11 cellular contexts compared by ENCODE assay signal in genomic region chr10:70265032-70265689, GRCh38. TPM values are rescaled to one million over a fixed set of nuclear protein-coding genes. Genes with fewer than 3 reads are reported as not detected.
DNase-seq lines count a peak whose midpoint lies in the region; ATAC-seq, FAIRE-seq and TF ChIP-seq lines count a peak whose summit lies in the region.
"Had no signal": no experiment of that assay in that cellular context is flagged by ENCODE, and none has a peak within 500 bp of the region (broad histone marks: within the 10 kb centered on the region; RNA-seq: fewer than 3 reads in every experiment).

No MANE protein-coding gene starts in this region.

- no peaks in the 10 kb centered on the region for H4K20me1 ChIP-seq in HCT116 (ENCODE audit: insufficient read depth)

- no peak overlapping the region for H2AFZ ChIP-seq in HCT116 (ENCODE audit: low read depth, low read length, poor library complexity, severe bottlenecking)
- no peak overlapping the region for H2AFZ ChIP-seq in mesenchymal stem cell (ENCODE audit: low read depth, low read length)

- no peak overlapping the region for H3K4me3 Mint-ChIP-seq in Caco-2 (ENCODE audit: unreplicated experiment)
- no peak overlapping the region for H3K4me3 Mint-ChIP-seq in activated naive CD8-positive, alpha-beta T cell treated with anti-CD3 and anti-CD28 coated beads, Interleukin-2, amount 50 U/mL, for 24 hours
- H3K4me3 Mint-ChIP-seq: natural killer cell treated with Interleukin-12 subunit alpha and Interleukin-12 subunit beta and Interleukin-15 and Interleukin-18, amount 100 ng/mL, for 72 hours had no signal

- H3K9me2 ChIP-seq in HCT116 (ENCODE audit: insufficient read depth), result no peaks in the 10 kb centered on the region

- intact Hi-C loops in Caco-2 (cut with micrococcal nuclease; ENCODE audit: unreplicated experiment) (loop anchor here (1.0 to 2.0 kb wide), 7 partner anchors 32 to 122 kb away; partner anchors contain the start of gene PPA1), HCT116 (cut with micrococcal nuclease) (no loop called here), kidney (cut with DNase I) (no loop called here)

- BruUV-seq in Caco-2 (replicated peaks; lab: Mats Ljungman, UMichigan) (no TSS peak), HCT116 (replicated peaks; lab: Mats Ljungman, UMichigan) (no TSS peak)

- H2BK120ac ChIP-seq in mesenchymal stem cell (ENCODE audit: low read depth, low read length), result no peak overlapping the region

- no peak overlapping the region for H3K9ac ChIP-seq in HCT116 (ENCODE audit: low read length)
- H3K9ac ChIP-seq in kidney (ENCODE audit: low read length in 2 of 2), result no peak overlapping the region
- H3K9ac ChIP-seq in mesenchymal stem cell (ENCODE audit: low read length), result no peak overlapping the region

- no peak overlapping the region for H3K4ac ChIP-seq in mesenchymal stem cell (ENCODE audit: low read depth in 1 of 2, low read length in 2 of 2)

- no peak overlapping the region for H4K8ac ChIP-seq in mesenchymal stem cell (ENCODE audit: low read length)

- no peak overlapping the region for H3K23ac ChIP-seq in mesenchymal stem cell (ENCODE audit: low read length in 2 of 2)

- FAIRE-seq in kidney (lab: Jason Lieb, UNC), result no peak
- FAIRE-seq: TTC549 had no signal

- WGBS in mesenchymal stem cell, result 25% methylated on average over 6 of the region's 10 CpGs

- CTCF ChIA-PET in Caco-2 (lab: Charles Lee) (interaction anchor here (0.5 to 3.5 kb wide), 57 partner anchors 8 to 760 kb away, joined by 3 to 214 read pairs (median 5); partner anchors contain the start of genes EIF4EBP2, PPA1, SAR1A and TYSND1), HCT116 (lab: Charles Lee) (interaction anchor here (0.5 to 2.7 kb wide), 21 partner anchors 8 to 122 kb away, joined by 3 to 27 read pairs (median 4); partner anchors contain the start of genes PPA1 and TYSND1)

- H2AK5ac ChIP-seq in mesenchymal stem cell (ENCODE audit: low read length, severe bottlenecking), result no peak overlapping the region

- TF ChIP-seq CTCF in Caco-2 (IDR thresholded peaks at IDR 0.05; ENCODE audit: insufficient read depth in 1 of 2, low read depth in 1 of 2, low read length in 1 of 2, severe bottlenecking in 1 of 2, unreplicated experiment in 1 of 2) (peak; percentile 75 to 97), HCT116 (IDR thresholded peaks at IDR 0.05 in 2 of 3, conservative IDR thresholded peaks at IDR 0.05 in 1 of 3; ENCODE audit: borderline replicate concordance in 1 of 3, insufficient read depth in 1 of 3, low read depth in 2 of 3, low read length in 2 of 3) (peak; percentile 64 to 93 (median 70)), kidney (IDR thresholded peaks at IDR 0.05; ENCODE audit: borderline replicate concordance, extremely low read depth, insufficient read depth) (peak; percentile 13)

- H3K4me1 Mint-ChIP-seq in Caco-2 (ENCODE audit: low read depth, unreplicated experiment), result peaks cover 6% of the 10 kb centered on the region
- H3K4me1 Mint-ChIP-seq in activated naive CD8-positive, alpha-beta T cell treated with anti-CD3 and anti-CD28 coated beads, Interleukin-2, amount 50 U/mL, for 24 hours, result peaks cover 10% of the 10 kb centered on the region

- no peak for TF ChIP-seq POLR2A in HCT116 (IDR thresholded peaks at IDR 0.05; ENCODE audit: borderline replicate concordance, extremely low read depth, insufficient read depth, insufficient read length)

- H3K4me2 ChIP-seq in HCT116 (ENCODE audit: low read length) (0 out of 2 replicates have a peak overlapping the region, but pooled peaks have one; percentile 4), mesenchymal stem cell (ENCODE audit: low read length, poor library complexity, severe bottlenecking) (no peak overlapping the region)

- H3K27ac ChIP-seq in HCT116 (ENCODE audit: low read depth, low read length) (no peak overlapping the region), kidney (ENCODE audit: low read depth in 2 of 2, low read length in 2 of 2) (no peak overlapping the region), mesenchymal stem cell (ENCODE audit: low read length, poor library complexity, severe bottlenecking) (no peak overlapping the region)

- TF ChIP-seq RAD21 in HCT116 (IDR thresholded peaks at IDR 0.05; ENCODE audit: low read depth), result peak; percentile 91

- POLR2A ChIA-PET in Caco-2 (lab: Charles Lee) (interaction anchor here (0.8 to 1.6 kb wide), 4 partner anchors 32 to 119 kb away, joined by 3 to 21 read pairs (median 6); partner anchors contain the start of genes PPA1 and TYSND1), HCT116 (lab: Charles Lee) (interaction anchor here (1.0 to 1.2 kb wide), 3 partner anchors 32 to 99 kb away, joined by 3 to 4 read pairs (median 4); partner anchors contain the start of gene PPA1)

- DNase-seq in Caco-2, result peak; percentile 86 to 88
- peak; percentile 64 for DNase-seq in HCT116 (ENCODE audit: low read depth, low spot score)
- peak; percentile 51 for DNase-seq in SW480 (ENCODE audit: low spot score)
- DNase-seq in kidney, result no peak
- no peak for DNase-seq in mesenchymal stem cell
- DNase-seq in activated naive CD8-positive, alpha-beta T cell treated with anti-CD3 and anti-CD28 coated beads, Interleukin-2, amount 50 U/mL, for 24 hours, result no peak

- no peaks in the 10 kb centered on the region; the same call in 1 of the 2 replicates for H3K4me1 ChIP-seq in Caco-2
- H3K4me1 ChIP-seq in HCT116 (ENCODE audit: control insufficient read depth in 1 of 2, insufficient read depth in 2 of 2, low read length in 2 of 2), result peaks cover 5 to 26% of the 10 kb centered on the region in 2 experiments; a peak in 3 of 4 replicates
- H3K4me1 ChIP-seq in kidney (ENCODE audit: control insufficient read depth in 1 of 2, insufficient read depth in 1 of 2, low read depth in 1 of 2, low read length in 2 of 2), result no peaks in the 10 kb centered on the region
- peaks cover 6% of the 10 kb centered on the region for H3K4me1 ChIP-seq in mesenchymal stem cell (ENCODE audit: control insufficient read depth, insufficient read depth, low read depth, low read length)

- H3K36me3 Mint-ChIP-seq in Caco-2 (ENCODE audit: insufficient read depth, unreplicated experiment), result no peaks in the 10 kb centered on the region
- H3K36me3 Mint-ChIP-seq in activated naive CD8-positive, alpha-beta T cell treated with anti-CD3 and anti-CD28 coated beads, Interleukin-2, amount 50 U/mL, for 24 hours (ENCODE audit: low read depth), result peaks cover 4% of the 10 kb centered on the region

- RAD21 ChIA-PET in HCT116 (lab: Charles Lee; ENCODE audit: low non-redundant PET in 1 of 2, low total read pairs in 2 of 2, uncharacterized antibody in 2 of 2, unreplicated experiment in 2 of 2), result interaction anchor here (0.8 to 1.9 kb wide), 6 partner anchors 44 to 149 kb away, joined by 3 to 17 read pairs (median 4); no protein-coding TSS in a partner anchor

- H2BK12ac ChIP-seq in mesenchymal stem cell (ENCODE audit: low read length in 2 of 2), result peak overlapping the region in 1 of 2 experiments; percentile 73

- no peak overlapping the region for H3K14ac ChIP-seq in mesenchymal stem cell (ENCODE audit: low read length in 2 of 2)

- no peaks in the 10 kb centered on the region for H3K27me3 Mint-ChIP-seq in Caco-2 (ENCODE audit: insufficient read depth, unreplicated experiment)
- H3K27me3 Mint-ChIP-seq in activated naive CD8-positive, alpha-beta T cell treated with anti-CD3 and anti-CD28 coated beads, Interleukin-2, amount 50 U/mL, for 24 hours, result peaks cover 11% of the 10 kb centered on the region

- H2BK15ac ChIP-seq in mesenchymal stem cell (ENCODE audit: low read depth, poor library complexity, severe bottlenecking), result no peak overlapping the region

- H3K4me3 ChIP-seq in Caco-2 (ENCODE audit: low read depth, low read length), result no peak overlapping the region
- H3K4me3 ChIP-seq in HCT116 (replicated peaks in 1 of 2; ENCODE audit: low read depth in 1 of 2, low read length in 2 of 2), result no peak overlapping the region
- H3K4me3 ChIP-seq in kidney (ENCODE audit: low read length in 2 of 2), result no peak overlapping the region
- no peak overlapping the region for H3K4me3 ChIP-seq in mesenchymal stem cell (ENCODE audit: insufficient read depth in 1 of 2, low read depth in 1 of 2, low read length in 2 of 2)

- no peak overlapping the region for H2BK5ac ChIP-seq in mesenchymal stem cell (ENCODE audit: low read depth, low read length, poor library complexity, severe bottlenecking)

- no peak overlapping the region for H3K27ac Mint-ChIP-seq in Caco-2 (ENCODE audit: unreplicated experiment)
- no peak overlapping the region for H3K27ac Mint-ChIP-seq in activated naive CD8-positive, alpha-beta T cell treated with anti-CD3 and anti-CD28 coated beads, Interleukin-2, amount 50 U/mL, for 24 hours

- H3K9me3 ChIP-seq in Caco-2 (peaks cover 17% of the 10 kb centered on the region), HCT116 (ENCODE audit: control insufficient read depth in 1 of 2, insufficient read depth in 1 of 2, low read depth in 1 of 2, low read length in 2 of 2) (peaks cover 3 to 10% of the 10 kb centered on the region in 2 experiments; a peak in 2 of 4 replicates), kidney (ENCODE audit: control insufficient read depth in 1 of 2, low read length in 2 of 2) (no peaks in the 10 kb centered on the region), mesenchymal stem cell (ENCODE audit: control insufficient read depth, low read length) (peaks cover 13% of the 10 kb centered on the region)

- peak overlapping the region in 1 of 2 experiments; percentile 89 for H3K18ac ChIP-seq in mesenchymal stem cell (ENCODE audit: low read depth in 1 of 2, low read length in 2 of 2)

- H4K91ac ChIP-seq in mesenchymal stem cell (ENCODE audit: low read length), result no peak overlapping the region

- ATAC-seq in HCT116 (peak; percentile 91), GM19324 (IDR thresholded peaks at IDR 0.05; ENCODE audit: low FRiP score, unreplicated experiment) (no peak), HG03175 (IDR thresholded peaks at IDR 0.05; ENCODE audit: unreplicated experiment) (no peak)
- ATAC-seq in activated naive CD8-positive, alpha-beta T cell treated with anti-CD3 and anti-CD28 coated beads, Interleukin-2, amount 50 U/mL, for 24 hours, result no peak

- H3K36me3 ChIP-seq in Caco-2 (ENCODE audit: control insufficient read depth, insufficient read depth, low read length), result no peaks in the 10 kb centered on the region
- H3K36me3 ChIP-seq in HCT116 (ENCODE audit: control insufficient read depth in 1 of 2, insufficient read depth in 2 of 2, low read length in 2 of 2), result no peaks in the 10 kb centered on the region
- no peaks in the 10 kb centered on the region for H3K36me3 ChIP-seq in kidney (ENCODE audit: control insufficient read depth in 1 of 2, insufficient read depth in 2 of 2, low read length in 2 of 2)
- H3K36me3 ChIP-seq in mesenchymal stem cell (ENCODE audit: control insufficient read depth in 1 of 2, insufficient read depth in 2 of 2, low read depth in 1 of 2, low read length in 2 of 2), result no peaks in the 10 kb centered on the region

- no peaks in the 10 kb centered on the region; the same call in 1 of the 2 replicates for H3K27me3 ChIP-seq in Caco-2 (replicated peaks; ENCODE audit: control insufficient read depth, insufficient read depth, low read length)
- H3K27me3 ChIP-seq in HCT116 (ENCODE audit: insufficient read depth, low read length), result no peaks in the 10 kb centered on the region
- peaks cover 0 to 87% of the 10 kb centered on the region in 2 experiments for H3K27me3 ChIP-seq in mesenchymal stem cell (ENCODE audit: control insufficient read depth in 1 of 2, insufficient read depth in 1 of 2, low read length in 2 of 2)

- H3K79me2 ChIP-seq in HCT116 (ENCODE audit: insufficient read depth, low read length), result no peaks in the 10 kb centered on the region

- H3K79me1 ChIP-seq in mesenchymal stem cell (replicated peaks; ENCODE audit: low read length, poor library complexity, severe bottlenecking), result no peaks in the 10 kb centered on the region

- H3K9me3 Mint-ChIP-seq in Caco-2 (ENCODE audit: unreplicated experiment), result peaks cover 19% of the 10 kb centered on the region
- H3K9me3 Mint-ChIP-seq in activated naive CD8-positive, alpha-beta T cell treated with anti-CD3 and anti-CD28 coated beads, Interleukin-2, amount 50 U/mL, for 24 hours, result peaks cover 9% of the 10 kb centered on the region

RNA-seq across cellular contexts. Expression of gene NPFFR1, which starts 18.6 kb away (rescaled TPM):
- not detected in 2 replicates for total RNA-seq in Caco-2 (2022)
- total RNA-seq in HCT116 (2021; ENCODE audit: unreplicated experiment), result 0.02 TPM
- 0.01 TPM in 2 replicates for polyA plus RNA-seq in HCT116 (2012)
- total RNA-seq in kidney, result 0.09 TPM
- polyA plus RNA-seq in kidney (ENCODE audit: insufficient read depth, low read depth, low replicate concordance), result not detected
- under 0.01 TPM for polyA plus RNA-seq in mesenchymal stem cell (2013, experiment 1 of 2)
- under 0.01 TPM for polyA plus RNA-seq in mesenchymal stem cell (2013, experiment 2 of 2)
- total RNA-seq: dermis microvascular lymphatic vessel endothelial cell had no signal

RNA-seq across cellular contexts. Expression of gene PPA1, which starts 31.9 kb away (rescaled TPM):
- total RNA-seq in Caco-2 (2022) (350 and 353 TPM in 2 replicates), HCT116 (2021; ENCODE audit: unreplicated experiment) (234 TPM), kidney (116 TPM)
- polyA plus RNA-seq in HCT116 (2012), result 143 and 188 TPM in 2 replicates
- polyA plus RNA-seq in kidney (ENCODE audit: insufficient read depth, low read depth, low replicate concordance), result 168 TPM
- polyA plus RNA-seq in mesenchymal stem cell (2013, experiment 1 of 2), result 144 TPM
- polyA plus RNA-seq in mesenchymal stem cell (2013, experiment 2 of 2), result 153 TPM

Comparison
In these comparisons a context has a peak if more than half of its experiments do, and no peak if none do; other contexts are left out.
1. DNase-seq: peak in Caco-2 (2 of 2), HCT116 (single experiment) and SW480 (single experiment); none in kidney (single experiment), mesenchymal stem cell (single experiment) and activated naive CD8-positive, alpha-beta T cell treated with anti-CD3 and anti-CD28 coated beads, Interleukin-2, amount 50 U/mL, for 24 hours (single experiment).
2. CTCF ChIP-seq: peak in every context shown above with its lines; median percentile 86 in Caco-2; 70 in HCT116; 13 in kidney.